In the genomic region with DNA sequence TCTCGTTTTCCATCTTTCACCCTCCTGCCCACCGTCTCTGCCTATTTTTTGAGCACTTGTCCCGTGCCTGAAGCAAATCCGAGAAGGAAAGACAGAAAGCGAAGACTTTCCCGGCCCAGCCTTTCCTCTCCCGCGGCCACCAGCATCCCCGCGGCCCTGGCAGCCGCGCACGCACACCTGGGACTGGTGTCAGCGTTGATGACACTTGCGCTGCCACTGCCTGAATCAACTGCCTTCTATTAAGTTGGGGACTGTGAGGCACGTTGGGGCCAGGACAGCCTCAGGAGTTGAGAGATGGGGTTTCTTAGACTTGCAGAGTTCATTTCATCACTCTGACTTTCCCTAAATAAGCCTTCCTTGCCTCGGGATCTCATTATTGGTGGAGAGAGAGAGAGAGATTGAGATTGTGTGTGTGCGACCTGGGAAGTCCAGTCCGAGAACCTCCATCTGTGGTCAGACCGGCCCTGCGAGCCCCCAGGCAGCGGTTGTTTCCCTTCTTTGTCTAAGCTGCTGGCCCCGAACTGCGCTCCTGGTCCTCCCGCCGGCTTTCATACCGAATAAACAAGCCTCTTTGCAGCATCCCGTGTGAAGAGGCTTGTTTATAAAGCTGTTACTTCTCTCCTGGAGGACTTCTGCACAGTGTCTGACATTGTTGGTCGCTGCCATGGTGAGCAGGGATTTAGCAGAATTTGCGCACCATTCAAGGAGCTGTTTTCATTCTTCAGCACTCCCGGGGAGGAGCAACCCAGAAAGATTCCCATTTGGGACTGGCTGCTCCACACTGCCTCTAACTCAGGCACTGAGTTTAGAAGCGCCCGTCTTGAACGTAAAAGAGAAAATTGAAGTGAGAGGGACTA, we compare ENCODE assay signal across 1 cellular context.
TF ChIP-seq lines count a peak whose summit lies in the region.

No MANE protein-coding gene starts in this region.

TF ChIP-seq in IMR-90, 13 proteins besides CTCF, POLR2A, EP300 and RAD21 (continued from another document):
- TF ChIP-seq, protein P1, sequence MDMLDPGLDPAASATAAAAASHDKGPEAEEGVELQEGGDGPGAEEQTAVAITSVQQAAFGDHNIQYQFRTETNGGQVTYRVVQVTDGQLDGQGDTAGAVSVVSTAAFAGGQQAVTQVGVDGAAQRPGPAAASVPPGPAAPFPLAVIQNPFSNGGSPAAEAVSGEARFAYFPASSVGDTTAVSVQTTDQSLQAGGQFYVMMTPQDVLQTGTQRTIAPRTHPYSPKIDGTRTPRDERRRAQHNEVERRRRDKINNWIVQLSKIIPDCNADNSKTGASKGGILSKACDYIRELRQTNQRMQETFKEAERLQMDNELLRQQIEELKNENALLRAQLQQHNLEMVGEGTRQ (IDR thresholded peaks at IDR 0.05; ENCODE audit: low read depth, low read length): no peak
- TF ChIP-seq MAZ (IDR thresholded peaks at IDR 0.05; ENCODE audit: borderline replicate concordance, low read depth, low read length): no peak
